In genomic region chr11:83140691-83141455, GRCh38 we compare ENCODE assay signal across 1 cellular context.
TF ChIP-seq lines count a peak whose summit lies in the region.

No MANE protein-coding gene starts in this region.

TF ChIP-seq in K562, 482 proteins besides CTCF, POLR2A, EP300 and RAD21 (continued from another document):
- no peak for TF ChIP-seq BRD4 (IDR thresholded peaks at IDR 0.05)
